In the genomic region with DNA sequence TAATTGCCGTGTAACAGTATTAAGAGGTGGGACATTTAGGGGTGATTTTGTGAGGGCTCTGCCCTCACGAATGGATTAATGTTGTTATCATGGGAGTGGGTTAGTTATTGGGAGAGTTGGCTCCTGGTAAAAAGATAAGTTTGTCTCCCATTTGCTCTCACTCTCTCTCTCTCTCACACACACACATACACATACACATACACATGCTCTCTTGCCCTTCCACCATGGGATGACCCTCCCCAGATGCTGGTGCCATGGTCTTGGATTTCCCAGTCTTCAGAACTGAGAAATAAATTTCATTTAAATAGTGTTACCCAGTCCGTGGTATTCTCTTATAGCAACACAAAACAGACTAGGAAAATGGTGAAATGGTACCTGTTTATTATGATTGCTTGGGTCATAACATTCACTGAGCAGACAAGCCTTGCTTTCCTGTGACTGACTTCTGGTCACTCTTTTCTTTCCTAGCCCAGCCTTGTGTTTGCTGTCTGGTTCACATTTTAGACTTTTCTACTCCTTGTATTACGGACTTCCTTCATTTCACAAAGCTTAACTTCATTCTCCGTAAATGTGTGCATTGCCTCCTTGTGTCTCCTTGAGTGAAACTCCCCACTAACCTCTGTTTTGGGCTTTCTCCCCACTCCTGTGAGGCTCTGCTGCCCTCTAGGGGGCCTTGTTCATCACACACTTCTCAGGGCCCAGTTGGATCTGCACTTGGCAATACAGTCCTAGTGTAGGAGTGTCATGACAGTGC, we compare ENCODE assay signal across 8 cellular contexts.
A peak's percentile ranks its signal among the peaks of the same experiment; 100 is the strongest.
DNase-seq lines count a peak whose midpoint lies in the region; ATAC-seq, FAIRE-seq and TF ChIP-seq lines count a peak whose summit lies in the region.

No MANE protein-coding gene starts in this region.

- H3K27me3 ChIP-seq in WERI-Rb-1 (ENCODE audit: insufficient read depth, low read depth, severe bottlenecking), result no peaks in the 10 kb centered on the region
- no peaks in the 10 kb centered on the region for H3K27me3 ChIP-seq in mammary epithelial cell (ENCODE audit: insufficient read depth, low read length)

- peak overlapping the region; percentile 85 for H2AFZ ChIP-seq in mammary epithelial cell (ENCODE audit: low read depth, low read length)

- TF ChIP-seq CTCF in WERI-Rb-1 (IDR thresholded peaks at IDR 0.05; ENCODE audit: low read depth, low read length) (peak; percentile 89), mammary epithelial cell (conservative IDR thresholded peaks at IDR 0.05 in 1 of 2, IDR thresholded peaks at IDR 0.05 in 1 of 2; ENCODE audit: extremely low read depth in 1 of 2, insufficient read depth in 1 of 2, low read depth in 1 of 2, low read length in 2 of 2) (peak; percentile 98 to 100), kidney (IDR thresholded peaks at IDR 0.05; ENCODE audit: borderline replicate concordance, extremely low read depth, insufficient read depth) (peak; percentile 94)

- WGBS in mammary epithelial cell (ENCODE audit: low coverage, missing lambda C conversion rate), result 50% methylated on average over 5 of the region's 5 CpGs

- intact Hi-C loops in mammary epithelial cell (cut with micrococcal nuclease), result loop anchor here (1.0 to 5.0 kb wide), 16 partner anchors 62 to 1192 kb away; a partner anchor contains a TSS
- intact Hi-C loops in kidney (cut with DNase I), result no loop called here

- CTCF ChIA-PET in mammary epithelial cell (lab: Charles Lee; ENCODE audit: low non-redundant PET), result interaction anchor here (0.6 to 0.7 kb wide), 5 partner anchors 11 to 259 kb away, joined by 3 to 6 read pairs (median 4); no protein-coding TSS in a partner anchor

- ATAC-seq in GM18499 (IDR thresholded peaks at IDR 0.05; ENCODE audit: insufficient read depth, unreplicated experiment) (peak; percentile 95), HG02938 (IDR thresholded peaks at IDR 0.05; ENCODE audit: unreplicated experiment) (peak; percentile 98)

- no peak overlapping the region for H3K4me3 ChIP-seq in WERI-Rb-1 (ENCODE audit: low read depth, low read length)
- no peak overlapping the region for H3K4me3 ChIP-seq in mammary epithelial cell (replicated peaks in 1 of 3; ENCODE audit: insufficient read depth in 1 of 3, low read depth in 2 of 3, low read length in 3 of 3)
- peak overlapping the region; percentile 4 to 11 for H3K4me3 ChIP-seq in kidney (ENCODE audit: low read length in 2 of 2)

- no peak overlapping the region for H3K27ac ChIP-seq in WERI-Rb-1
- peak overlapping the region; percentile 39 for H3K27ac ChIP-seq in mammary epithelial cell (ENCODE audit: insufficient read depth, low read depth, low read length)
- H3K27ac ChIP-seq in kidney (ENCODE audit: low read depth in 2 of 2, low read length in 2 of 2), result no peak overlapping the region

- DNase-seq in A172 (ENCODE audit: low spot score) (peak; percentile 69), NCI-H2029 (lab: John Stamatoyannopoulos, UW) (peak; percentile 53), WERI-Rb-1 (peak; percentile 80), mammary epithelial cell (peak; percentile 87), kidney (peak; percentile 80)
- peak; percentile 75 to 79 for DNase-seq in stimulated activated CD4-positive, alpha-beta T cell treated with anti-CD3 and anti-CD28 coated beads, Interleukin-2, amount 100 ng/mL, for 24 hours

- H3K4me1 ChIP-seq in mammary epithelial cell (ENCODE audit: insufficient read depth, low read length), result peaks cover 17% of the 10 kb centered on the region
- no peaks in the 10 kb centered on the region for H3K4me1 ChIP-seq in kidney (ENCODE audit: control insufficient read depth in 1 of 2, insufficient read depth in 1 of 2, low read depth in 1 of 2, low read length in 2 of 2)

- no peaks in the 10 kb centered on the region for H3K79me2 ChIP-seq in mammary epithelial cell (ENCODE audit: insufficient read depth, low read length)

- no peaks in the 10 kb centered on the region for H4K20me1 ChIP-seq in mammary epithelial cell (ENCODE audit: insufficient read depth, low read length)

- FAIRE-seq in kidney (lab: Jason Lieb, UNC), result no peak

- BruUV-seq in mammary epithelial cell (replicated peaks; lab: Mats Ljungman, UMichigan), result no TSS peak

- H3K36me3 ChIP-seq in WERI-Rb-1 (no peaks in the 10 kb centered on the region), mammary epithelial cell (ENCODE audit: insufficient read depth, low read length) (no peaks in the 10 kb centered on the region), kidney (ENCODE audit: control insufficient read depth in 1 of 2, insufficient read depth in 2 of 2, low read length in 2 of 2) (no peaks in the 10 kb centered on the region)

- H3K4me2 ChIP-seq in mammary epithelial cell (ENCODE audit: insufficient read depth, low read depth, low read length), result peak overlapping the region; percentile 38

- H3K9me3 ChIP-seq in WERI-Rb-1 (ENCODE audit: severe bottlenecking) (no peaks in the 10 kb centered on the region), mammary epithelial cell (replicated peaks; ENCODE audit: insufficient read depth, low read length) (peaks cover 2% of the 10 kb centered on the region), kidney (ENCODE audit: control insufficient read depth in 1 of 2, low read length in 2 of 2) (no peaks in the 10 kb centered on the region)

- in situ Hi-C loops in mammary epithelial cell (cut with MboI; ENCODE audit: low sequenced_read_pairs in 2 of 2), result loop anchor here (10.0 to 25.0 kb wide), 3 partner anchors 209 to 1082 kb away; a partner anchor contains a TSS

- H3K9ac ChIP-seq in mammary epithelial cell (ENCODE audit: insufficient read depth, low read length), result peak overlapping the region; percentile 17
- peak overlapping the region in 1 of 2 donors; percentile 5 for H3K9ac ChIP-seq in kidney (ENCODE audit: low read length in 2 of 2)

- dilution Hi-C loops in mammary epithelial cell (cut with HindIII; ENCODE audit: low sequenced_read_pairs), result loop anchor here (5.0 to 25.0 kb wide), 3 partner anchors 137 to 532 kb away; no protein-coding TSS in a partner anchor

Comparison
In these comparisons a context has a peak if more than half of its experiments do, and no peak if none do; other contexts are left out.
1. H3K4me3 ChIP-seq: peak in kidney (2 of 2); none in WERI-Rb-1 (single experiment) and mammary epithelial cell (0 of 3).
2. Peak in every context shown above with its lines, with median percentiles within 50 percentile points of each other: DNase-seq and CTCF ChIP-seq.